Comparison of ENCODE assay signal across 1 cellular context in genomic region chr9:129333961-129334743, GRCh38.
TF ChIP-seq lines count a peak whose summit lies in the region.

No MANE protein-coding gene starts in this region.

TF ChIP-seq in HepG2, 621 proteins besides CTCF, POLR2A, EP300 and RAD21 (continued from another document and continues in another):
- TF ChIP-seq, protein P1, sequence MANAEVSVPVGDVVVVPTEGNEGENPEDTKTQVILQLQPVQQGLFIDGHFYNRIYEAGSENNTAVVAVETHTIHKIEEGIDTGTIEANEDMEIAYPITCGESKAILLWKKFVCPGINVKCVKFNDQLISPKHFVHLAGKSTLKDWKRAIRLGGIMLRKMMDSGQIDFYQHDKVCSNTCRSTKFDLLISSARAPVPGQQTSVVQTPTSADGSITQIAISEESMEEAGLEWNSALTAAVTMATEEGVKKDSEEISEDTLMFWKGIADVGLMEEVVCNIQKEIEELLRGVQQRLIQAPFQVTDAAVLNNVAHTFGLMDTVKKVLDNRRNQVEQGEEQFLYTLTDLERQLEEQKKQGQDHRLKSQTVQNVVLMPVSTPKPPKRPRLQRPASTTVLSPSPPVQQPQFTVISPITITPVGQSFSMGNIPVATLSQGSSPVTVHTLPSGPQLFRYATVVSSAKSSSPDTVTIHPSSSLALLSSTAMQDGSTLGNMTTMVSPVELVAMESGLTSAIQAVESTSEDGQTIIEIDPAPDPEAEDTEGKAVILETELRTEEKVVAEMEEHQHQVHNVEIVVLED (CRISPR knock-in tag; IDR thresholded peaks at IDR 0.05; ENCODE audit: borderline replicate concordance), result peak; percentile 40; the same call in 1 of the 2 replicates
- no peak for TF ChIP-seq MAF1 (CRISPR knock-in tag; IDR thresholded peaks at IDR 0.05; ENCODE audit: borderline replicate concordance)
- TF ChIP-seq REST (IDR thresholded peaks at IDR 0.05; ENCODE audit: borderline replicate concordance in 1 of 2, low read depth in 1 of 2, low read length in 2 of 2), result no peak; a peak in 2 of 4 replicates
- TF ChIP-seq NFATC3 (CRISPR knock-in tag; IDR thresholded peaks at IDR 0.05), result no peak
- TF ChIP-seq HNRNPUL1 (IDR thresholded peaks at IDR 0.05; ENCODE audit: low read depth, low read length), result no peak
- TF ChIP-seq TBL1XR1 (IDR thresholded peaks at IDR 0.05; ENCODE audit: borderline replicate concordance, low read length, partially characterized antibody), result peak; percentile 29
- TF ChIP-seq, protein P2, sequence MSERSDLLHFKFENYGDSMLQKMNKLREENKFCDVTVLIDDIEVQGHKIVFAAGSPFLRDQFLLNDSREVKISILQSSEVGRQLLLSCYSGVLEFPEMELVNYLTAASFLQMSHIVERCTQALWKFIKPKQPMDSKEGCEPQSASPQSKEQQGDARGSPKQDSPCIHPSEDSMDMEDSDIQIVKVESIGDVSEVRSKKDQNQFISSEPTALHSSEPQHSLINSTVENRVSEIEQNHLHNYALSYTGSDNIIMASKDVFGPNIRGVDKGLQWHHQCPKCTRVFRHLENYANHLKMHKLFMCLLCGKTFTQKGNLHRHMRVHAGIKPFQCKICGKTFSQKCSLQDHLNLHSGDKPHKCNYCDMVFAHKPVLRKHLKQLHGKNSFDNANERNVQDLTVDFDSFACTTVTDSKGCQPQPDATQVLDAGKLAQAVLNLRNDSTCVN (CRISPR knock-in tag; IDR thresholded peaks at IDR 0.05; ENCODE audit: borderline replicate concordance), result peak; percentile 8; the same call in 1 of the 2 replicates
- TF ChIP-seq, protein P3, sequence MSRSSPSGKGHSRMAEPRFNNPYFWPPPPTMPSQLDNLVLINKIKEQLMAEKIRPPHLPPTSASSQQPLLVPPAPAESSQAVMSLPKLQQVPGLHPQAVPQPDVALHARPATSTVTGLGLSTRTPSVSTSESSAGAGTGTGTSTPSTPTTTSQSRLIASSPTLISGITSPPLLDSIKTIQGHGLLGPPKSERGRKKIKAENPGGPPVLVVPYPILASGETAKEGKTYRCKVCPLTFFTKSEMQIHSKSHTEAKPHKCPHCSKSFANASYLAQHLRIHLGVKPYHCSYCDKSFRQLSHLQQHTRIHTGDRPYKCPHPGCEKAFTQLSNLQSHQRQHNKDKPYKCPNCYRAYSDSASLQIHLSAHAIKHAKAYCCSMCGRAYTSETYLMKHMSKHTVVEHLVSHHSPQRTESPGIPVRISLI (CRISPR knock-in tag; IDR thresholded peaks at IDR 0.05; ENCODE audit: borderline replicate concordance), result no peak
- peak; percentile 93 for TF ChIP-seq PPARG (CRISPR knock-in tag; conservative IDR thresholded peaks at IDR 0.05)
- peak; percentile 61 for TF ChIP-seq HNRNPK (IDR thresholded peaks at IDR 0.05; ENCODE audit: low read depth, low read length, poor library complexity, severe bottlenecking)
- TF ChIP-seq ZBTB20 (CRISPR knock-in tag; IDR thresholded peaks at IDR 0.05; ENCODE audit: borderline replicate concordance, low read depth), result peak; percentile 90
- no peak; the same call in 1 of the 2 replicates for TF ChIP-seq REL (CRISPR knock-in tag; conservative IDR thresholded peaks at IDR 0.05)
- peak; percentile 46; the same call in 1 of the 2 replicates for TF ChIP-seq RAD51 (IDR thresholded peaks at IDR 0.05; ENCODE audit: borderline replicate concordance)
- TF ChIP-seq ZNF577 (CRISPR knock-in tag; IDR thresholded peaks at IDR 0.05; ENCODE audit: borderline replicate concordance, low read depth), result no peak
- 0 out of 2 replicates have a peak, but pooled peaks have one; percentile 24 for TF ChIP-seq ZKSCAN1 (IDR thresholded peaks at IDR 0.05; ENCODE audit: low read length)
- no peak for TF ChIP-seq FLYWCH1 (CRISPR knock-in tag; IDR thresholded peaks at IDR 0.05)
- TF ChIP-seq ZGPAT (CRISPR knock-in tag; IDR thresholded peaks at IDR 0.05), result peak; percentile 99
- peak; percentile 97 for TF ChIP-seq ERF (CRISPR knock-in tag; IDR thresholded peaks at IDR 0.05)
- no peak for TF ChIP-seq GPN1 (CRISPR knock-in tag; IDR thresholded peaks at IDR 0.05; ENCODE audit: borderline replicate concordance)
- no peak for TF ChIP-seq ZC3H4 (CRISPR knock-in tag; IDR thresholded peaks at IDR 0.05; ENCODE audit: borderline replicate concordance)
- no peak; the same call in none of the 2 replicates for TF ChIP-seq ZNF160 (CRISPR knock-in tag; IDR thresholded peaks at IDR 0.05)
- peak; percentile 75; the same call in 1 of the 2 replicates for TF ChIP-seq ZNF460 (CRISPR knock-in tag; IDR thresholded peaks at IDR 0.05; ENCODE audit: borderline replicate concordance)
- TF ChIP-seq, protein P4, sequence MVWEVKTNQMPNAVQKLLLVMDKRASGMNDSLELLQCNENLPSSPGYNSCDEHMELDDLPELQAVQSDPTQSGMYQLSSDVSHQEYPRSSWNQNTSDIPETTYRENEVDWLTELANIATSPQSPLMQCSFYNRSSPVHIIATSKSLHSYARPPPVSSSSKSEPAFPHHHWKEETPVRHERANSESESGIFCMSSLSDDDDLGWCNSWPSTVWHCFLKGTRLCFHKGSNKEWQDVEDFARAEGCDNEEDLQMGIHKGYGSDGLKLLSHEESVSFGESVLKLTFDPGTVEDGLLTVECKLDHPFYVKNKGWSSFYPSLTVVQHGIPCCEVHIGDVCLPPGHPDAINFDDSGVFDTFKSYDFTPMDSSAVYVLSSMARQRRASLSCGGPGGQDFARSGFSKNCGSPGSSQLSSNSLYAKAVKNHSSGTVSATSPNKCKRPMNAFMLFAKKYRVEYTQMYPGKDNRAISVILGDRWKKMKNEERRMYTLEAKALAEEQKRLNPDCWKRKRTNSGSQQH (CRISPR knock-in tag; IDR thresholded peaks at IDR 0.05; ENCODE audit: low read depth), result peak; percentile 86; the same call in 1 of the 2 replicates
- TF ChIP-seq IRF2 (CRISPR knock-in tag; IDR thresholded peaks at IDR 0.05), result peak; percentile 81; the same call in 1 of the 2 replicates
- TF ChIP-seq ZNF441 (CRISPR knock-in tag; IDR thresholded peaks at IDR 0.05; ENCODE audit: borderline replicate concordance), result peak; percentile 47; the same call in 1 of the 2 replicates
- TF ChIP-seq EED (CRISPR knock-in tag; IDR thresholded peaks at IDR 0.05), result peak; percentile 80; the same call in 1 of the 2 replicates
- TF ChIP-seq, protein P5, sequence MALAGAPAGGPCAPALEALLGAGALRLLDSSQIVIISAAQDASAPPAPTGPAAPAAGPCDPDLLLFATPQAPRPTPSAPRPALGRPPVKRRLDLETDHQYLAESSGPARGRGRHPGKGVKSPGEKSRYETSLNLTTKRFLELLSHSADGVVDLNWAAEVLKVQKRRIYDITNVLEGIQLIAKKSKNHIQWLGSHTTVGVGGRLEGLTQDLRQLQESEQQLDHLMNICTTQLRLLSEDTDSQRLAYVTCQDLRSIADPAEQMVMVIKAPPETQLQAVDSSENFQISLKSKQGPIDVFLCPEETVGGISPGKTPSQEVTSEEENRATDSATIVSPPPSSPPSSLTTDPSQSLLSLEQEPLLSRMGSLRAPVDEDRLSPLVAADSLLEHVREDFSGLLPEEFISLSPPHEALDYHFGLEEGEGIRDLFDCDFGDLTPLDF (CRISPR knock-in tag; IDR thresholded peaks at IDR 0.05), result peak; percentile 92
- peak; percentile 85; the same call in 1 of the 2 replicates for TF ChIP-seq ZNF501 (CRISPR knock-in tag; IDR thresholded peaks at IDR 0.05)
- 0 out of 2 replicates have a peak, but pooled peaks have one; percentile 45 for TF ChIP-seq PCBP1 (IDR thresholded peaks at IDR 0.05; ENCODE audit: borderline replicate concordance, low read depth, low read length)
- peak; percentile 97 for TF ChIP-seq ZKSCAN8 (CRISPR knock-in tag; IDR thresholded peaks at IDR 0.05; ENCODE audit: borderline replicate concordance)
- TF ChIP-seq, protein P6, sequence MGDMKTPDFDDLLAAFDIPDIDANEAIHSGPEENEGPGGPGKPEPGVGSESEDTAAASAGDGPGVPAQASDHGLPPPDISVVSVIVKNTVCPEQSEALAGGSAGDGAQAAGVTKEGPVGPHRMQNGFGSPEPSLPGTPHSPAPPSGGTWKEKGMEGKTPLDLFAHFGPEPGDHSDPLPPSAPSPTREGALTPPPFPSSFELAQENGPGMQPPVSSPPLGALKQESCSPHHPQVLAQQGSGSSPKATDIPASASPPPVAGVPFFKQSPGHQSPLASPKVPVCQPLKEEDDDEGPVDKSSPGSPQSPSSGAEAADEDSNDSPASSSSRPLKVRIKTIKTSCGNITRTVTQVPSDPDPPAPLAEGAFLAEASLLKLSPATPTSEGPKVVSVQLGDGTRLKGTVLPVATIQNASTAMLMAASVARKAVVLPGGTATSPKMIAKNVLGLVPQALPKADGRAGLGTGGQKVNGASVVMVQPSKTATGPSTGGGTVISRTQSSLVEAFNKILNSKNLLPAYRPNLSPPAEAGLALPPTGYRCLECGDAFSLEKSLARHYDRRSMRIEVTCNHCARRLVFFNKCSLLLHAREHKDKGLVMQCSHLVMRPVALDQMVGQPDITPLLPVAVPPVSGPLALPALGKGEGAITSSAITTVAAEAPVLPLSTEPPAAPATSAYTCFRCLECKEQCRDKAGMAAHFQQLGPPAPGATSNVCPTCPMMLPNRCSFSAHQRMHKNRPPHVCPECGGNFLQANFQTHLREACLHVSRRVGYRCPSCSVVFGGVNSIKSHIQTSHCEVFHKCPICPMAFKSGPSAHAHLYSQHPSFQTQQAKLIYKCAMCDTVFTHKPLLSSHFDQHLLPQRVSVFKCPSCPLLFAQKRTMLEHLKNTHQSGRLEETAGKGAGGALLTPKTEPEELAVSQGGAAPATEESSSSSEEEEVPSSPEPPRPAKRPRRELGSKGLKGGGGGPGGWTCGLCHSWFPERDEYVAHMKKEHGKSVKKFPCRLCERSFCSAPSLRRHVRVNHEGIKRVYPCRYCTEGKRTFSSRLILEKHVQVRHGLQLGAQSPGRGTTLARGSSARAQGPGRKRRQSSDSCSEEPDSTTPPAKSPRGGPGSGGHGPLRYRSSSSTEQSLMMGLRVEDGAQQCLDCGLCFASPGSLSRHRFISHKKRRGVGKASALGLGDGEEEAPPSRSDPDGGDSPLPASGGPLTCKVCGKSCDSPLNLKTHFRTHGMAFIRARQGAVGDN (CRISPR knock-in tag; IDR thresholded peaks at IDR 0.05), result peak; percentile 99
- no peak for TF ChIP-seq SMAD9 (CRISPR knock-in tag; IDR thresholded peaks at IDR 0.05)
- peak; percentile 22; the same call in 1 of the 2 replicates for TF ChIP-seq ATF7 (IDR thresholded peaks at IDR 0.05)
- peak; percentile 45; the same call in 1 of the 2 replicates for TF ChIP-seq ATF7 (CRISPR knock-in tag; IDR thresholded peaks at IDR 0.05)
- TF ChIP-seq ZNF446 (CRISPR knock-in tag; IDR thresholded peaks at IDR 0.05), result no peak
- TF ChIP-seq, protein P7, sequence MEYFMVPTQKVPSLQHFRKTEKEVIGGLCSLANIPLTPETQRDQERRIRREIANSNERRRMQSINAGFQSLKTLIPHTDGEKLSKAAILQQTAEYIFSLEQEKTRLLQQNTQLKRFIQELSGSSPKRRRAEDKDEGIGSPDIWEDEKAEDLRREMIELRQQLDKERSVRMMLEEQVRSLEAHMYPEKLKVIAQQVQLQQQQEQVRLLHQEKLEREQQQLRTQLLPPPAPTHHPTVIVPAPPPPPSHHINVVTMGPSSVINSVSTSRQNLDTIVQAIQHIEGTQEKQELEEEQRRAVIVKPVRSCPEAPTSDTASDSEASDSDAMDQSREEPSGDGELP (IDR thresholded peaks at IDR 0.05; ENCODE audit: borderline replicate concordance, low read depth), result peak; percentile 81; the same call in 1 of the 2 replicates
